In genomic region chrX:50158616-50159015, GRCh38 we compare ENCODE assay signal across 2 cellular contexts.
TF ChIP-seq lines count a peak whose summit lies in the region.

No MANE protein-coding gene starts in this region.

TF ChIP-seq in A549, 52 proteins besides CTCF, POLR2A, EP300 and RAD21 (continued from another document):
- TF ChIP-seq HMGXB4 (CRISPR knock-in tag; IDR thresholded peaks at IDR 0.05; ENCODE audit: borderline replicate concordance), result no peak
TF ChIP-seq in A549: peak in this region for 1.

TF ChIP-seq in IMR-90, 13 proteins besides CTCF, POLR2A, EP300 and RAD21:
- TF ChIP-seq ELK1 (IDR thresholded peaks at IDR 0.05; ENCODE audit: borderline replicate concordance, low read depth, low read length) (no peak), USF2 (IDR thresholded peaks at IDR 0.05; ENCODE audit: low read depth, low read length) (no peak), MAFK (IDR thresholded peaks at IDR 0.05; ENCODE audit: low read depth, low read length) (peak; percentile 86)
TF ChIP-seq in IMR-90: peak in this region for 1.
